ENCODE assay signal across 21 cellular contexts in the genomic region with DNA sequence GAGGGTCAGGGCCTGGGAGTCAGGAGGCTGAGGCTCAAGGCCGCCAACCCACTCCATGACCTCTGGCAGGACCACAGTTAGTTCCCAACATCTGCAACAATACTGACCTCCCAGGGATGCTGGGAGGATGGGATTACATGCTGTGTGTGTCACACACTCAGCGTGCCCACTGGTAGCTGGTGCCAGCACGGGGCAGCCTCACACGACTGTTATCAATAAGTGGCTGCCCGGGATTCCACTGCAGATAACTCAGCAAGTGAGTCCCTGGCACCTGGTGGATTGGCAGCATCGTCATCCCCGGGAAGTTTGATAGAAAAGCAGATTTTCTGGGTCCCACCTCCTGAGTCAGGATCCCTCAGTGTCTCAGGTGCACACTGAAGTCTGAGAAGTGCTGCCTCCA.
DNase-seq lines count a peak whose midpoint lies in the region; ATAC-seq and TF ChIP-seq lines count a peak whose summit lies in the region.
"Had no signal": no experiment of that assay in that cellular context is flagged by ENCODE, and none has a peak within 500 bp of the region (broad histone marks: within the 10 kb centered on the region; RNA-seq: fewer than 3 reads in every experiment).

No MANE protein-coding gene starts in this region.

- H3K9me3 Mint-ChIP-seq in endodermal cell = no peaks in the 10 kb centered on the region
- H3K9me3 Mint-ChIP-seq: CD4-positive, alpha-beta memory T cell; CD8-positive, alpha-beta memory T cell had no signal

- no peak overlapping the region for H3K27ac ChIP-seq in endodermal cell (ENCODE audit: low read depth, low read length)
- H3K27ac ChIP-seq: BLaER1 had no signal

- no peak overlapping the region for H3K9ac ChIP-seq in endodermal cell (ENCODE audit: extremely low read depth, low read length, poor library complexity, severe bottlenecking)
- H3K9ac ChIP-seq: BLaER1 had no signal

- peaks cover 21% of the 10 kb centered on the region for H3K4me1 Mint-ChIP-seq in endodermal cell
- H3K4me1 Mint-ChIP-seq: CD14-positive monocyte; CD4-positive, alpha-beta memory T cell; CD4-positive, CD25-positive, alpha-beta regulatory T cell; CD8-positive, alpha-beta memory T cell had no signal

- no peaks in the 10 kb centered on the region for H3K36me3 ChIP-seq in endodermal cell (ENCODE audit: control insufficient read depth, insufficient read depth, low read length)
- H3K36me3 ChIP-seq: BE2C, BLaER1 had no signal

- H3K27me3 ChIP-seq in endodermal cell (ENCODE audit: control insufficient read depth, insufficient read depth, low read length, poor library complexity, severe bottlenecking) = peaks cover 12% of the 10 kb centered on the region
- H3K27me3 ChIP-seq: BE2C had no signal

- H3K9me3 ChIP-seq in endodermal cell (ENCODE audit: control insufficient read depth, low read length) = no peaks in the 10 kb centered on the region
- H3K9me3 ChIP-seq: BE2C, BLaER1 had no signal

- no peak overlapping the region for H3K4me3 Mint-ChIP-seq in endodermal cell
- H3K4me3 Mint-ChIP-seq: CD14-positive monocyte; CD4-positive, alpha-beta memory T cell; CD4-positive, CD25-positive, alpha-beta regulatory T cell; CD8-positive, alpha-beta memory T cell had no signal

- DNase-seq in ecto neural progenitor cell (ENCODE audit: low spot score) (peak; percentile 43), endodermal cell (peak; percentile 44), anterior cingulate cortex (lab: John Stamatoyannopoulos, UW) (no peak)
- DNase-seq: 8988T; ACHN; CD4-positive, alpha-beta memory T cell; CD4-positive, CD25-positive, alpha-beta regulatory T cell; CD8-positive, alpha-beta memory T cell; COR-L47; DMS 273 treated with DMSO at 0.1 percent for 48 hours; DMS153; DMS53; DND-41; EL; GDM1 had no signal

- no peak overlapping the region for H3K27ac Mint-ChIP-seq in endodermal cell
- H3K27ac Mint-ChIP-seq: CD14-positive monocyte; CD4-positive, alpha-beta memory T cell; CD4-positive, CD25-positive, alpha-beta regulatory T cell; CD8-positive, alpha-beta memory T cell had no signal

- no peak for ATAC-seq in HG03159 (IDR thresholded peaks at IDR 0.05; ENCODE audit: unreplicated experiment)
- no peak for ATAC-seq in GM19328 (IDR thresholded peaks at IDR 0.05; ENCODE audit: unreplicated experiment)
- ATAC-seq: GM12878 had no signal

- no peak overlapping the region for H3K4me3 ChIP-seq in endodermal cell (ENCODE audit: low read length)
- H3K4me3 ChIP-seq: BLaER1, GM12878 had no signal

- no peak for TF ChIP-seq CTCF in endodermal cell (conservative IDR thresholded peaks at IDR 0.05)

- no peaks in the 10 kb centered on the region for H3K36me3 Mint-ChIP-seq in endodermal cell (ENCODE audit: low read depth)
- H3K36me3 Mint-ChIP-seq: CD14-positive monocyte; CD4-positive, alpha-beta memory T cell; CD4-positive, CD25-positive, alpha-beta regulatory T cell; CD8-positive, alpha-beta memory T cell had no signal

- WGBS in endodermal cell (ENCODE audit: insufficient coverage in 1 of 2, insufficient read length in 1 of 2), 2 experiments = 85 to 90% methylated on average over 6 to 7 of the region's 7 CpGs

- no peaks in the 10 kb centered on the region for H3K4me1 ChIP-seq in endodermal cell (ENCODE audit: control insufficient read depth, insufficient read depth, low read length)
- H3K4me1 ChIP-seq: BE2C had no signal

- H3K27me3 Mint-ChIP-seq in endodermal cell (ENCODE audit: insufficient read depth) = peaks cover 8% of the 10 kb centered on the region

Comparison
In these comparisons a context has a peak if more than half of its experiments do, and no peak if none do; other contexts are left out.
1. DNase-seq: peak in ecto neural progenitor cell (single experiment) and endodermal cell (single experiment); none in anterior cingulate cortex (0 of 58).